8 cellular contexts compared by ENCODE assay signal in the genomic region with DNA sequence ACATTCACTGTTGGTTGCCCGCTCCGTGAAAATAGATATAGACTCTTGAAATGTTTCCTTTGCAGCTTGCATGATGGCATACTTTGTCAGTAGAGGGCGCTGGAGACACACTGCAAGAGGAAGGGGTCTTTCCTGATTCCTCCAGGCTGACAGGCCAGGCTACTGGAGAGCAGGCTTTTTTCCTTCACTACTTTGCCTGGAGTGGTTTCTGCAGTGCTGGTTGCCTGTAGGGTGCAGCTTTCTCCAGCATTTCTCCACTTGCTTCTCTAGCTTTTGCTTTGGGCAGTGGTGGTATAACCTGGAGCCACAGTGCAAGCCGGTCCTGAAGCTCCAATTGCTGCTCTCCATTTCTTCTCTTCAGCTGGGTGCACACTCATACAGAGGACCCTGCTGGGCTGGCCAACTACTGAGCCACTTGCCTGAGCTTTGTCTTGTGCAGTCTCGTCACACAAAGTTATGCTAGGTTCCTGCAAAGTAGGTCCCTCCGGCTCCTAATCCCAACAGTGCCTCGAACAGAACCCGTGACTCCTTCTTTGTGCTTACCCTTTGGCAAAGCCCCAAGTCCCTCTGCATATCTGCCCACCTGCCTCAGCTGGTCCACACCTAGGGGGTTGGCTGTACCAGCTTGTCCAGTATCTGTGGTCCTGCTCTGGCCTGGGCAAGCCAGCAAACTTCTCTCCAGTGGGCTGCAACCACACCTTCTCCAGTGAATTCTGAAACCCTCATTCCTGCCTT. TPM values are rescaled to one million over a fixed set of nuclear protein-coding genes. Genes with fewer than 3 reads are reported as not detected.
A peak's percentile ranks its signal among the peaks of the same experiment; 100 is the strongest.
DNase-seq lines count a peak whose midpoint lies in the region; ATAC-seq, FAIRE-seq and TF ChIP-seq lines count a peak whose summit lies in the region.

No MANE protein-coding gene starts in this region.

- H3K4me1 ChIP-seq in gastroesophageal sphincter (no peaks in the 10 kb centered on the region), pancreas (peaks cover 0 to 16% (median 15%) of the 10 kb centered on the region in 3 donors)

- WGBS in gastroesophageal sphincter (ENCODE audit: low coverage in 1 of 2), 2 donors = 62% methylated on average over 6 to 7 of the region's 8 CpGs
- WGBS in pancreas, 2 donors = 28 to 31% methylated on average over 8 of the region's 8 CpGs

- intact Hi-C loops in pancreas (cut with DNase I) = no loop called here

- no peak for FAIRE-seq in pancreas (lab: Jason Lieb, UNC)

- H3K36me3 ChIP-seq in gastroesophageal sphincter (no peaks in the 10 kb centered on the region), pancreas (no peaks in the 10 kb centered on the region)

- TF ChIP-seq POLR2A in GM18951 (IDR thresholded peaks at IDR 0.05; ENCODE audit: extremely low read depth, insufficient read depth, insufficient read length) (peak; percentile 22), gastroesophageal sphincter (IDR thresholded peaks at IDR 0.05) (no peak)

- in situ Hi-C loops in Caki2 (cut with HindIII; ENCODE audit: low pct_unique_long_range_greater_than_20kb, low sequenced_read_pairs) = no loop called here
- in situ Hi-C loops in GM18951 (cut with MboI; ENCODE audit: low sequenced_read_pairs, unreplicated experiment) = no loop called here

- TF ChIP-seq CTCF in VCaP (conservative IDR thresholded peaks at IDR 0.05) (peak; percentile 100), gastroesophageal sphincter (IDR thresholded peaks at IDR 0.05) (peak in 3 of 4 experiments; percentile 44 to 76 (median 48)), pancreas (IDR thresholded peaks at IDR 0.05) (peak; percentile 70 to 83 (median 73))

- H3K9me3 ChIP-seq in gastroesophageal sphincter = no peaks in the 10 kb centered on the region
- H3K9me3 ChIP-seq in pancreas = no peaks in the 10 kb centered on the region

- ATAC-seq in HG03095 (IDR thresholded peaks at IDR 0.05; ENCODE audit: unreplicated experiment) = peak; percentile 74
- ATAC-seq in gastroesophageal sphincter = peak; percentile 48
- ATAC-seq in pancreas = peak; percentile 92 to 99 (median 97)

- DNase-seq in Caki2 (ENCODE audit: low read depth) (peak; percentile 52), NCI-H2081 (lab: John Stamatoyannopoulos, UW) (peak; percentile 78 to 82), pancreas (peak; percentile 52 to 82 (median 70)), GM19238 (ENCODE audit: insufficient read length, low spot score) (no peak)

- H3K27me3 ChIP-seq in gastroesophageal sphincter (no peaks in the 10 kb centered on the region), pancreas (no peaks in the 10 kb centered on the region)

- no peak for TF ChIP-seq EP300 in gastroesophageal sphincter (IDR thresholded peaks at IDR 0.05)

- peak overlapping the region; percentile 6; the same call in 1 of the 2 replicates for H3K27ac ChIP-seq in VCaP
- no peak overlapping the region for H3K27ac ChIP-seq in gastroesophageal sphincter
- peak overlapping the region in 1 of 4 donors; percentile 37 for H3K27ac ChIP-seq in pancreas

- H3K4me3 ChIP-seq in gastroesophageal sphincter (no peak overlapping the region), pancreas (no peak overlapping the region)

RNA-seq across cellular contexts. Expression of a gene that starts 46.3 kb away (rescaled TPM):
- total RNA-seq in Caki2 (2014; rRNA removed; shearing (Covaris generic); ENCODE audit: low replicate concordance) = 0.52 and 1.0 TPM in 2 replicates
- total RNA-seq in gastroesophageal sphincter = 1 to 10 TPM in 1 of 4 donors, under 1 TPM in 3; 0.15 to 3.8 (median 0.50) TPM
- 10 to 100 TPM in 1 of 6 donors, 1 to 10 TPM in 5; 3.1 to 10.2 (median 5.8) TPM for total RNA-seq in pancreas
- polyA plus RNA-seq in pancreas = 1 to 10 TPM; 2.8 to 4.1 TPM

Comparison
In these comparisons a context has a peak if more than half of its experiments do, and no peak if none do; other contexts are left out.
1. CTCF ChIP-seq: peak in every context shown above with its lines; median percentile 100 in VCaP; 73 in pancreas; 48 in gastroesophageal sphincter.